In the genomic region with DNA sequence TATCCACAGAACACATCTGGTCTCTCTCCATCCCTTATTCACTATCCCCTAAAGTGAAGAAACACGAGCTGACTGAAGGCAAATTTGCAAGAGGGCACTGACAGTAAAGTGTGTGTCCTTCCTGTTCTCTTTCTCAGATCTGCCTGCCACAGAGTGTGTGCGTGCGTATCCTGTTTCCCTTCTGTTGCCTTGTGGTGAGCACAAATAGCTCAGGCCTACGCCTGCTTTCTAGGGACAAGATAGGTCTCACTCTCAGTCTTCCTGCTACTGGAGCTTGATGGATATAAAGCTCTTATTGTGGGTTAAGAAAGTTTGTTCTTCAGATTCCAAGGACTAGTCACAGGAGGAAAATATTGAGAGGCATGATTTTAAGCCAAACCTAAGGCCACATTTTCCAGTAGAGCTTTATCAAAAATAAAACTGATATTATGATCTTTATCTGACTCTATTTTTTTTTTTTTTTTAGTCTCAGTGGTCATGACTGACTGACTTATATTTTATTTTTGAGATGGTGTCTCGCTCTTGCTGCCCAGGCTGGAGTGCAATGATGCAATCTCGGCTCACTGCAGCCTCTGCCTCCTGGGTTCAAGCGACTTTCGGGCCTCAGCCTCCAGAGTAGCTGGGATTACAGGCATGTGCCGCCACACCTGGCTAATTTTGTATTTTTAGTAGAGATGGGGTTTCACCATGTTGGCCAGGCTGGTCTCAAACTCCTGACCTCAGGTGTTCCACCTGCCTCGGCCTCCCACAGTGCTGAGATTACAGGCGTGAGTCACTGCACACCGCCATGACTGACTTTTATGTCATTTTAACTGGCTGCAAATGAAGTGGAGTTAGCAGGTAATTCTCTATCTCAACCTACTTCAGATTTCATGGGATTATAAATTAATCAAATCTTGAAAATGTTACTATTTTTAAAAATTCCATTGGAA, we compare ENCODE assay signal across 9 cellular contexts.
DNase-seq lines count a peak whose midpoint lies in the region; ATAC-seq, FAIRE-seq and TF ChIP-seq lines count a peak whose summit lies in the region.
"Had no signal": no experiment of that assay in that cellular context is flagged by ENCODE, and none has a peak within 500 bp of the region (broad histone marks: within the 10 kb centered on the region; RNA-seq: fewer than 3 reads in every experiment).

No MANE protein-coding gene starts in this region.

- H3K4me3 ChIP-seq in SJSA1 (no peak overlapping the region), astrocyte (ENCODE audit: insufficient read depth, low read depth, low read length) (no peak overlapping the region)
- H3K4me3 ChIP-seq: lung had no signal

- H3K9me3 ChIP-seq in SJSA1 (replicated peaks) (no peaks in the 10 kb centered on the region), astrocyte (ENCODE audit: insufficient read depth, low read depth, low read length) (no peaks in the 10 kb centered on the region)

- H3K27me3 ChIP-seq in SJSA1 (replicated peaks) (no peaks in the 10 kb centered on the region), astrocyte (ENCODE audit: insufficient read depth, low read length) (no peaks in the 10 kb centered on the region)

- peaks cover 22% of the 10 kb centered on the region for H3K4me1 Mint-ChIP-seq in astrocyte (ENCODE audit: low read depth, unreplicated experiment)
- H3K4me1 Mint-ChIP-seq in naive B cell, result peaks cover 6 to 14% (median 9%) of the 10 kb centered on the region in 3 donors

- H3K79me2 ChIP-seq in astrocyte (ENCODE audit: insufficient read depth, low read length), result no peaks in the 10 kb centered on the region

- H4K20me1 ChIP-seq in astrocyte (ENCODE audit: insufficient read depth, low read length), result no peaks in the 10 kb centered on the region

- no peak overlapping the region for H2AFZ ChIP-seq in astrocyte (ENCODE audit: low read depth, low read length)

- H3K36me3 ChIP-seq in SJSA1, result no peaks in the 10 kb centered on the region
- H3K36me3 ChIP-seq in astrocyte (ENCODE audit: insufficient read depth, low read length), result no peaks in the 10 kb centered on the region

- no peak for TF ChIP-seq CTCF in astrocyte (IDR thresholded peaks at IDR 0.05; ENCODE audit: insufficient read depth, low read depth, low read length)

- H3K27ac Mint-ChIP-seq in astrocyte (ENCODE audit: unreplicated experiment) (peak overlapping the region; percentile 16), naive B cell (peak overlapping the region in 3 of 6 donors; percentile 0 to 48 (median 20))

- H3K36me3 Mint-ChIP-seq in astrocyte (ENCODE audit: low read depth, unreplicated experiment) (peaks cover 2% of the 10 kb centered on the region), naive B cell (no peaks in the 10 kb centered on the region)

- in situ Hi-C loops in ACHN (cut with HindIII; ENCODE audit: low pct_ligation_motif_present, low pct_unique_long_range_greater_than_20kb, low sequenced_read_pairs), result no loop called here

- no peak for FAIRE-seq in astrocyte (lab: Jason Lieb, UNC)

- no peak overlapping the region for H3K4me2 ChIP-seq in astrocyte (ENCODE audit: low read length)

- H3K27me3 Mint-ChIP-seq in astrocyte (ENCODE audit: low read depth, unreplicated experiment) (no peaks in the 10 kb centered on the region), naive B cell (no peaks in the 10 kb centered on the region)

- peak; percentile 99 for ATAC-seq in GM19025 (IDR thresholded peaks at IDR 0.05; ENCODE audit: low read depth, unreplicated experiment)
- ATAC-seq in HG03064 (IDR thresholded peaks at IDR 0.05; ENCODE audit: low read depth, unreplicated experiment), result peak; percentile 97
- ATAC-seq in naive B cell (ENCODE audit: low read depth in 2 of 2), result peak; percentile 65 to 89

- H3K4me1 ChIP-seq in SJSA1 (replicated peaks), result peaks cover 11% of the 10 kb centered on the region
- no peaks in the 10 kb centered on the region for H3K4me1 ChIP-seq in astrocyte (ENCODE audit: insufficient read depth, low read length)

- DNase-seq in CD1c-positive myeloid dendritic cell (ENCODE audit: extremely low spot score) (peak; percentile 43), SJSA1 (ENCODE audit: low read depth in 1 of 2, low spot score in 2 of 2) (peak; percentile 46 to 47), astrocyte (ENCODE audit: low read depth) (peak; percentile 72), naive B cell (peak; percentile 3), ACHN (no peak), NCI-H345 (lab: John Stamatoyannopoulos, UW) (no peak)

- no peak overlapping the region for H3K9ac ChIP-seq in astrocyte (ENCODE audit: low read length)

- H3K9me3 Mint-ChIP-seq in astrocyte (ENCODE audit: unreplicated experiment) (peaks cover 2% of the 10 kb centered on the region), naive B cell (no peaks in the 10 kb centered on the region)

- H3K4me3 Mint-ChIP-seq in astrocyte (ENCODE audit: unreplicated experiment) (no peak overlapping the region), naive B cell (no peak overlapping the region)

- no peak overlapping the region for H3K27ac ChIP-seq in SJSA1
- no peak overlapping the region for H3K27ac ChIP-seq in astrocyte (ENCODE audit: low read depth, low read length)

Comparison
In these comparisons a context has a peak if more than half of its experiments do, and no peak if none do; other contexts are left out.
1. DNase-seq: peak in CD1c-positive myeloid dendritic cell (single experiment), SJSA1 (2 of 2), astrocyte (single experiment) and naive B cell (single experiment); none in ACHN (single experiment) and NCI-H345 (single experiment).
2. Peak in every context shown above with its lines, with median percentiles within 50 percentile points of each other: ATAC-seq.